ENCODE assay signal across 24 cellular contexts in the genomic region with DNA sequence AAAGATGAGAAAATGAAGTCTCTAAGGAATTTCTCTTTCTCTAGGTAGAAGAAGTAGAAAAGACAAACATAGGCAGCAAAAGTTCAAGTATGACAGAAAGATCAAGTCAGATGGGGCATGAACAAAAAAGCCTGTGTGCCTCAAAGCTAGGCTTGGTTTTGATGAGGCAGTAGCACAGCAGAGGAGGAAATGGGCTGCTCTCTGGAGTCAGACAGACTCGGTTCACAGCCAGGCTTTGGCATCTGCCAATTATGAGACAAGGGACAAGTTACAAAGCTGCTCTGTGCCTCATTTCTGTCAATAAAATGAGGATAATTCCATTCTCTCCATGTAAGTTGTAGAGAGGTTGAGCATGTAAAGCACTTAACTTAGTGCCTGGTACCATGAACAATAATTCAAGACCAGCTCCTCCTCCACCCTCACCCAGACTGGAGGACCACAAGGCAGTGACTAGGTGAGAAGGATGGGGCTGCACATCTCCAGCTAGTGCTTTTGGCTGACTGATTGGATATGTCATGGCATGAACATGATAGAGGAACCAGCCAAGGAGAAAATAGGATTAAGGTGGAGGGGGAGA.
"Had no signal": no experiment of that assay in that cellular context is flagged by ENCODE, and none has a peak within 500 bp of the region (broad histone marks: within the 10 kb centered on the region; RNA-seq: fewer than 3 reads in every experiment).

No MANE protein-coding gene starts in this region.

- H3K27ac ChIP-seq: body of pancreas, foreskin keratinocyte, left ventricle myocardium inferior, pancreas, right lobe of liver, skin epidermis, stomach, vagina had no signal

- DNase-seq: activated CD4-positive, alpha-beta T cell treated with anti-CD3 and anti-CD28 coated beads for 4 hours; activated CD4-positive, CD25-positive, alpha-beta regulatory T cell; activated CD8-positive, alpha-beta memory T cell treated with anti-CD3 and anti-CD28 coated beads, Interleukin-2, amount 10 ng/mL, durations not matched to agents 7 days and 5 days; activated CD8-positive, alpha-beta T cell treated with anti-CD3 and anti-CD28 coated beads for 36 hours; activated effector memory CD4-positive, alpha-beta T cell treated with anti-CD3 and anti-CD28 coated beads, Interleukin-2, amount 50 U/mL, for 16 hours; activated naive CD4-positive, alpha-beta T cell treated with anti-CD3 and anti-CD28 coated beads, Interleukin-2, amount 50 U/mL, for 16 hours; activated T-cell treated with anti-CD3 and anti-CD28 coated beads for 4 hours; body of pancreas; effector CD4-positive, alpha-beta T cell; erythroblast; foreskin keratinocyte; glutamatergic neuron; left ventricle myocardium inferior; pancreas; right lobe of liver; stomach; T-helper 17 cell; trophoblast cell had no signal

- H3K27me3 Mint-ChIP-seq: activated CD8-positive, alpha-beta T cell treated with anti-CD3 and anti-CD28 coated beads for 36 hours; dendritic cell treated with granulocyte-macrophage colony-stimulating factor and Interleukin-4, amounts not matched to agents 40 ng/mL and 50 ng/mL, for 4 days; stimulated activated memory B cell treated with anti-CD40 and anti-IgM and Interleukin-4, amounts not matched to agents 10 μg/mL and 1 μg/mL and 100 μg/mL, for 72 hours had no signal

- H3K36me3 ChIP-seq: left ventricle myocardium inferior, pancreas, right lobe of liver, stomach, vagina had no signal

- H3K27ac Mint-ChIP-seq: activated CD8-positive, alpha-beta memory T cell treated with anti-CD3 and anti-CD28 coated beads, Interleukin-2, amount 10 ng/mL, durations not matched to agents 7 days and 5 days; activated CD8-positive, alpha-beta T cell treated with anti-CD3 and anti-CD28 coated beads for 36 hours; dendritic cell treated with granulocyte-macrophage colony-stimulating factor and Interleukin-4, amounts not matched to agents 40 ng/mL and 50 ng/mL, for 4 days; mesothelial cell of epicardium; nephron; stimulated activated memory B cell treated with anti-CD40 and anti-IgM and Interleukin-4, amounts not matched to agents 10 μg/mL and 1 μg/mL and 100 μg/mL, for 72 hours; T-helper 17 cell had no signal

- ATAC-seq: activated CD8-positive, alpha-beta memory T cell treated with anti-CD3 and anti-CD28 coated beads, Interleukin-2, amount 10 ng/mL, durations not matched to agents 7 days and 5 days; activated CD8-positive, alpha-beta T cell treated with anti-CD3 and anti-CD28 coated beads for 36 hours; body of pancreas; foreskin keratinocyte; pancreas; right lobe of liver; stimulated activated memory B cell treated with anti-CD40 and anti-IgM and Interleukin-4, amounts not matched to agents 10 μg/mL and 1 μg/mL and 100 μg/mL, for 72 hours; T-helper 17 cell had no signal

- H3K9me3 Mint-ChIP-seq: activated CD8-positive, alpha-beta T cell treated with anti-CD3 and anti-CD28 coated beads for 36 hours; dendritic cell treated with granulocyte-macrophage colony-stimulating factor and Interleukin-4, amounts not matched to agents 40 ng/mL and 50 ng/mL, for 4 days; mesothelial cell of epicardium; nephron; stimulated activated memory B cell treated with anti-CD40 and anti-IgM and Interleukin-4, amounts not matched to agents 10 μg/mL and 1 μg/mL and 100 μg/mL, for 72 hours had no signal

- H3K4me1 Mint-ChIP-seq: mesothelial cell of epicardium, nephron had no signal

- H3K4me3 ChIP-seq: body of pancreas, left ventricle myocardium inferior, pancreas, right lobe of liver, skin epidermis, stomach, vagina had no signal

- H3K9me3 ChIP-seq: body of pancreas, left ventricle myocardium inferior, pancreas, right lobe of liver, vagina had no signal

- FAIRE-seq: pancreas had no signal

- H3K27me3 ChIP-seq: body of pancreas, foreskin keratinocyte, pancreas, right lobe of liver, stomach, vagina had no signal

- H3K4me3 Mint-ChIP-seq: activated CD8-positive, alpha-beta memory T cell treated with anti-CD3 and anti-CD28 coated beads, Interleukin-2, amount 10 ng/mL, durations not matched to agents 7 days and 5 days; activated CD8-positive, alpha-beta T cell treated with anti-CD3 and anti-CD28 coated beads for 36 hours; dendritic cell treated with granulocyte-macrophage colony-stimulating factor and Interleukin-4, amounts not matched to agents 40 ng/mL and 50 ng/mL, for 4 days; mesothelial cell of epicardium; nephron; stimulated activated memory B cell treated with anti-CD40 and anti-IgM and Interleukin-4, amounts not matched to agents 10 μg/mL and 1 μg/mL and 100 μg/mL, for 72 hours; T-helper 17 cell had no signal

- H3K36me3 Mint-ChIP-seq: mesothelial cell of epicardium; stimulated activated memory B cell treated with anti-CD40 and anti-IgM and Interleukin-4, amounts not matched to agents 10 μg/mL and 1 μg/mL and 100 μg/mL, for 72 hours had no signal
